In genomic region chr16:56460101-56460500, GRCh38 we compare ENCODE assay signal across 21 cellular contexts. TPM values are rescaled to one million over a fixed set of nuclear protein-coding genes. Genes with fewer than 3 reads are reported as not detected.
A peak's percentile ranks its signal among the peaks of the same experiment; 100 is the strongest.
DNase-seq lines count a peak whose midpoint lies in the region; ATAC-seq, FAIRE-seq and TF ChIP-seq lines count a peak whose summit lies in the region.
"Had no signal": no experiment of that assay in that cellular context is flagged by ENCODE, and none has a peak within 500 bp of the region (broad histone marks: within the 10 kb centered on the region; RNA-seq: fewer than 3 reads in every experiment).

No MANE protein-coding gene starts in this region.

- no peak for FAIRE-seq in GM12891 (lab: Jason Lieb, UNC)
- FAIRE-seq: A204.1, H54, RCC 7860 had no signal

- no TSS peak for BruUV-seq in A673 (replicated peaks; lab: Mats Ljungman, UMichigan)

- CTCF ChIA-PET in A673 (lab: Charles Lee) = no interaction called here

- peak overlapping the region; percentile 43 for H3K27ac ChIP-seq in A673 (ENCODE audit: low read depth, low read length, poor library complexity, severe bottlenecking)
- peak overlapping the region in 49 of 59 donors; percentile 1 to 85 (median 61) for H3K27ac ChIP-seq in dorsolateral prefrontal cortex
- H3K27ac ChIP-seq in effector memory CD4-positive, alpha-beta T cell (ENCODE audit: insufficient read depth, low read length, poor library complexity, severe bottlenecking) = no peak overlapping the region
- H3K27ac ChIP-seq: KMS-11 had no signal

- POLR2A ChIA-PET in A673 (lab: Charles Lee; ENCODE audit: low non-redundant PET) = interaction anchor here (0.7 kb wide), 1 partner anchor 699 kb away, joined by 3 read pairs; no protein-coding TSS in a partner anchor

- intact Hi-C loops in A673 (cut with micrococcal nuclease; ENCODE audit: unreplicated experiment) (no loop called here), dorsolateral prefrontal cortex (cut with DNase I) (no loop called here)

- no peak for TF ChIP-seq POLR2A in GM12891 (IDR thresholded peaks at IDR 0.05; ENCODE audit: low read depth, low read length)

- no peaks in the 10 kb centered on the region for H3K27me3 ChIP-seq in A673 (replicated peaks; ENCODE audit: insufficient read depth, low read depth, low read length, poor library complexity)
- no peaks in the 10 kb centered on the region for H3K27me3 ChIP-seq in dorsolateral prefrontal cortex
- no peaks in the 10 kb centered on the region for H3K27me3 ChIP-seq in effector memory CD4-positive, alpha-beta T cell (replicated peaks; ENCODE audit: control insufficient read depth, insufficient read depth, low read length, poor library complexity, severe bottlenecking)

- DNase-seq in A673 (ENCODE audit: low spot score) = no peak
- DNase-seq in NCI-H82 (lab: John Stamatoyannopoulos, UW) = peak; percentile 87
- DNase-seq in dorsolateral prefrontal cortex = no peak
- DNase-seq in middle frontal gyrus (ENCODE audit: extremely low spot score, low spot score) = peak; percentile 47
- DNase-seq in effector memory CD4-positive, alpha-beta T cell = no peak
- no peak for DNase-seq in GM12891 (ENCODE audit: insufficient read length, low spot score)
- DNase-seq in NCI-H1092 treated with DMSO at 0.1 percent for 48 hours (lab: John Stamatoyannopoulos, UW) = no peak
- DNase-seq: AML-193; Calu3; CD4-positive, CD25-positive, alpha-beta regulatory T cell; DND-41; GDM1; NCI-H187 treated with DMSO at 0.1 percent for 48 hours; NCI-H2171; NCI-H446 treated with DMSO at 0.1 percent for 48 hours; SHP77 had no signal

- H3K9me3 ChIP-seq in A673 (ENCODE audit: low read depth, low read length, poor library complexity, severe bottlenecking) = no peaks in the 10 kb centered on the region
- no peaks in the 10 kb centered on the region for H3K9me3 ChIP-seq in effector memory CD4-positive, alpha-beta T cell (ENCODE audit: control insufficient read depth, low read length)

- ATAC-seq in GM21723 (IDR thresholded peaks at IDR 0.05; ENCODE audit: unreplicated experiment) = no peak

- H3K4me1 ChIP-seq in A673 (ENCODE audit: insufficient read depth, low read length, poor library complexity, severe bottlenecking) = no peaks in the 10 kb centered on the region
- no peaks in the 10 kb centered on the region for H3K4me1 ChIP-seq in effector memory CD4-positive, alpha-beta T cell (ENCODE audit: control insufficient read depth, insufficient read depth, low read length, poor library complexity, severe bottlenecking)

- peaks cover 58% of the 10 kb centered on the region for H3K36me3 ChIP-seq in A673 (ENCODE audit: insufficient read depth, low read length, poor library complexity, severe bottlenecking)
- peaks cover 60% of the 10 kb centered on the region for H3K36me3 ChIP-seq in effector memory CD4-positive, alpha-beta T cell (ENCODE audit: control insufficient read depth, insufficient read depth, low read length)

- no peak overlapping the region for H3K4me3 ChIP-seq in A673 (ENCODE audit: low read depth, low read length, poor library complexity, severe bottlenecking)
- H3K4me3 ChIP-seq in dorsolateral prefrontal cortex = peak overlapping the region in 6 of 59 donors; percentile 1 to 36 (median 20)
- no peak overlapping the region for H3K4me3 ChIP-seq in effector memory CD4-positive, alpha-beta T cell (ENCODE audit: insufficient read depth, low read depth, low read length, poor library complexity, severe bottlenecking)

- TF ChIP-seq CTCF in A673 (conservative IDR thresholded peaks at IDR 0.05; ENCODE audit: low read depth, low read length) (no peak), dorsolateral prefrontal cortex (IDR thresholded peaks at IDR 0.05 in 54 of 56, conservative IDR thresholded peaks at IDR 0.05 in 2 of 56; ENCODE audit: low read depth in 1 of 56, partially characterized antibody in 56 of 56) (peak in 2 of 56 donors; percentile 11 to 15)

TF ChIP-seq in GM12891, 5 proteins besides CTCF, POLR2A, EP300 and RAD21:
- TF ChIP-seq PAX5 (IDR thresholded peaks at IDR 0.05; ENCODE audit: insufficient read depth, low read length, severe bottlenecking) = no peak
- TF ChIP-seq SPI1 (IDR thresholded peaks at IDR 0.05; ENCODE audit: low read depth, low read length) = no peak
- no peak for TF ChIP-seq POU2F2 (IDR thresholded peaks at IDR 0.05; ENCODE audit: low read depth, low read length)
- no peak for TF ChIP-seq POLR2AphosphoS5 (IDR thresholded peaks at IDR 0.05; ENCODE audit: low read depth, low read length)
- no peak for TF ChIP-seq TAF1 (IDR thresholded peaks at IDR 0.05; ENCODE audit: low read depth, low read length)

RNA-seq across cellular contexts. Expression of gene OGFOD1, which starts 8.7 kb away (rescaled TPM):
- total RNA-seq in A673 (2021) (68.4 and 78.1 TPM in 2 replicates), dorsolateral prefrontal cortex (10 to 100 TPM; 22.7 to 51.6 (median 35.8) TPM)
- 39.4 TPM for polyA plus RNA-seq in GM12891 (2012; ENCODE audit: low read depth, missing spikeins)

RNA-seq across cellular contexts. Expression of gene NUDT21, which starts 9.0 kb away (rescaled TPM):
- total RNA-seq in A673 (2021) (220 and 231 TPM in 2 replicates), dorsolateral prefrontal cortex (100 to 1,000 TPM in 109 of 120 experiments, 10 to 100 TPM in 11; 78.4 to 168 (median 131) TPM)
- polyA plus RNA-seq in GM12891 (2012; ENCODE audit: low read depth, missing spikeins) = 91.6 TPM

RNA-seq across cellular contexts. Expression of gene AMFR, which starts 34.8 kb away (rescaled TPM):
- total RNA-seq in A673 (2021) = 48.1 and 51.3 TPM in 2 replicates
- 100 to 1,000 TPM; 103 to 208 (median 129) TPM for total RNA-seq in dorsolateral prefrontal cortex
- polyA plus RNA-seq in GM12891 (2012; ENCODE audit: low read depth, missing spikeins) = 30.4 TPM

RNA-seq across cellular contexts. Expression of gene BBS2, which starts 59.7 kb away (rescaled TPM):
- 19.4 and 22.1 TPM in 2 replicates for total RNA-seq in A673 (2021)
- 100 to 1,000 TPM; 104 to 260 (median 168) TPM for total RNA-seq in dorsolateral prefrontal cortex
- 11.7 TPM for polyA plus RNA-seq in GM12891 (2012; ENCODE audit: low read depth, missing spikeins)

Comparison
In these comparisons a context has a peak if more than half of its experiments do, and no peak if none do; other contexts are left out.
1. DNase-seq: peak in NCI-H82 (single experiment) and middle frontal gyrus (single experiment); none in A673 (single experiment), dorsolateral prefrontal cortex (0 of 10), effector memory CD4-positive, alpha-beta T cell (0 of 3), GM12891 (single experiment) and NCI-H1092 treated with DMSO at 0.1 percent for 48 hours (single experiment).